ENCODE assay signal across 9 cellular contexts in genomic region chr17:27280527-27280926, GRCh38.
"Had no signal": no experiment of that assay in that cellular context is flagged by ENCODE, and none has a peak within 500 bp of the region (broad histone marks: within the 10 kb centered on the region; RNA-seq: fewer than 3 reads in every experiment).

No MANE protein-coding gene starts in this region.

- DNase-seq: H7, HFFc6, Kasumi-1, KG1 had no signal

- H3K27me3 Mint-ChIP-seq: IgD-negative memory B cell had no signal

- H3K4me2 ChIP-seq: GM23338 had no signal

- H3K4me3 ChIP-seq: GM23338, HAP-1 had no signal

- ATAC-seq: GM23338, HCT116 had no signal

- H3K9me3 ChIP-seq: HAP-1 had no signal

- H2AFZ ChIP-seq: GM23338 had no signal

- H3K36me3 Mint-ChIP-seq: IgD-negative memory B cell had no signal

- H3K27ac Mint-ChIP-seq: GM23338, HFFc6 had no signal

- H3K36me3 ChIP-seq: HAP-1 had no signal

- H3K4me3 Mint-ChIP-seq: GM23338, HFFc6 had no signal

- FAIRE-seq: HTR-8/SVneo had no signal

- H3K9me3 Mint-ChIP-seq: GM23338, HFFc6, IgD-negative memory B cell had no signal
